8 cellular contexts compared by ENCODE assay signal in genomic region chr19:48249502-48250014, GRCh38. TPM values are rescaled to one million over a fixed set of nuclear protein-coding genes. Genes with fewer than 3 reads are reported as not detected.
DNase-seq lines count a peak whose midpoint lies in the region; ATAC-seq and TF ChIP-seq lines count a peak whose summit lies in the region.
"Had no signal": no experiment of that assay in that cellular context is flagged by ENCODE, and none has a peak within 500 bp of the region (broad histone marks: within the 10 kb centered on the region; RNA-seq: fewer than 3 reads in every experiment).

No MANE protein-coding gene starts in this region.

- H3K9me2 ChIP-seq in PC-9 (ENCODE audit: insufficient read depth), result no peaks in the 10 kb centered on the region

- H3K4me2 ChIP-seq in PC-9, result peak overlapping the region; percentile 48; the same call in 1 of the 2 replicates

- POLR2A ChIA-PET in PC-9 (lab: Charles Lee; ENCODE audit: unreplicated experiment), result no interaction called here

- H3K9me3 ChIP-seq in PC-9 (ENCODE audit: insufficient read depth, low read depth), result no peaks in the 10 kb centered on the region

- H3K36me3 ChIP-seq in PC-9 (ENCODE audit: low read depth), result 0 out of 2 replicates have a peak, but pooled peaks cover 5% of the 10 kb centered on the region

- H3F3A ChIP-seq in PC-9 (ENCODE audit: insufficient read depth, low read depth), result peaks cover 3% of the 10 kb centered on the region; the same call in 1 of the 2 replicates

- no TSS peak for BruUV-seq in PC-9 (replicated peaks; lab: Mats Ljungman, UMichigan)

- H3K27me3 ChIP-seq in PC-9 (ENCODE audit: insufficient read depth, low read depth), result no peaks in the 10 kb centered on the region

- peaks cover 18% of the 10 kb centered on the region for H3K79me2 ChIP-seq in PC-9 (ENCODE audit: low read depth)

- peak; percentile 62 for ATAC-seq in GM21528 (IDR thresholded peaks at IDR 0.05; ENCODE audit: low FRiP score, unreplicated experiment)

- DNase-seq in PC-9 (no peak), lung microvascular endothelial cell (ENCODE audit: low read depth in 2 of 2) (peak; percentile 87 to 98), NCI-H2029 treated with DMSO at 0.1 percent for 48 hours (lab: John Stamatoyannopoulos, UW) (no peak), HuH-7 (ENCODE audit: low spot score) (no peak)
- peak; percentile 92 for DNase-seq in activated effector memory CD4-positive, alpha-beta T cell treated with anti-CD3 and anti-CD28 coated beads, Interleukin-2, amount 50 U/mL, for 16 hours
- peak; percentile 51 to 77 for DNase-seq in stimulated activated CD8-positive, alpha-beta memory T cell treated with anti-CD3 and anti-CD28 coated beads, Interleukin-7, amount 100 ng/mL, for 48 hours (ENCODE audit: extremely low read depth in 1 of 2, low read depth in 1 of 2)

- H4K20me1 ChIP-seq in PC-9 (ENCODE audit: insufficient read depth), result no peaks in the 10 kb centered on the region

- no peak for TF ChIP-seq CTCF in PC-9 (conservative IDR thresholded peaks at IDR 0.05)

- no peak overlapping the region for H2AFZ ChIP-seq in PC-9

- no peak overlapping the region for H3K4me3 ChIP-seq in PC-9
- H3K4me3 ChIP-seq: SK-N-MC had no signal

- H3K4me1 ChIP-seq in PC-9 (replicated peaks; ENCODE audit: insufficient read depth), result peaks cover 24% of the 10 kb centered on the region

- intact Hi-C loops in PC-9 (cut with micrococcal nuclease; ENCODE audit: unreplicated experiment), result no loop called here

- H3K27ac ChIP-seq in PC-9, result no peak overlapping the region

- CTCF ChIA-PET in PC-9 (lab: Charles Lee), result no interaction called here

RNA-seq across cellular contexts. Expression of gene CARD8, which starts 6.2 kb away (rescaled TPM):
- total RNA-seq in PC-9 (2021), result 17.7 and 25.6 TPM in 2 replicates
- 55.4 and 69.6 TPM in 2 replicates for total RNA-seq in lung microvascular endothelial cell

RNA-seq across cellular contexts. Expression of gene ZNF114, which starts 20.3 kb away (rescaled TPM):
- total RNA-seq in PC-9 (2021) (14.8 and 15.5 TPM in 2 replicates), lung microvascular endothelial cell (under 0.01 and 0.87 TPM in 2 replicates)

Comparison
In these comparisons a context has a peak if more than half of its experiments do, and no peak if none do; other contexts are left out.
1. DNase-seq: peak in activated effector memory CD4-positive, alpha-beta T cell treated with anti-CD3 and anti-CD28 coated beads, Interleukin-2, amount 50 U/mL, for 16 hours (single experiment), lung microvascular endothelial cell (2 of 2) and stimulated activated CD8-positive, alpha-beta memory T cell treated with anti-CD3 and anti-CD28 coated beads, Interleukin-7, amount 100 ng/mL, for 48 hours (2 of 2); none in PC-9 (0 of 2), NCI-H2029 treated with DMSO at 0.1 percent for 48 hours (single experiment) and HuH-7 (single experiment).